Comparison of ENCODE assay signal across 11 cellular contexts in the genomic region with DNA sequence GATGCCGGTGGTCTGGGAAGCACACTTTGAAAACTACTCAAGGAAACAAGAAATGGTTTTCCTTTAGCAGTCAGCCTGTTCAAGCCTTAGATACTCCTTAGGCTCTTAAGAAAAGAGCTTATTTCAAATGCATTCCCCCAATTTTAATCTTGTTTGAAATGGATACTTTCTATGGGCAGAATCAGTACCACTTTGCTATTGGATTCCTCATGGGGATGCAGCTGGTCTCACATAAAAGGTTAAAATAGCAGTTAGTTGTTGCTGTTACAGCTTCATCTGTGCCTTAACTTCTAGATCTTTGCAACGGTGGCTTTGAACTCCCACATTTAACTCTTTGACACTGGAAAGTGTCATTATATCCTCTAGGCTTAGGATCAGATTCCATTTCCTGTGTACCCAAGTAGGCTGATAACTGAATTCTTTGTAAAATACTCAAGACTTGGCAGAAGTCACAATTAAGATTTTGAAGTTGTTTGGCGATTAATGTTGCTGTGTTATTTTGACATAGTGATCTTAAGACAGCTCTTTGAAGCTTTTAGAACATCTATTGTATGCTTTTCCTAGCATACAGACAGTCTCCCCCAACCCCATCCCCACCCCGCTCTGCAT. TPM values are rescaled to one million over a fixed set of nuclear protein-coding genes. Genes with fewer than 3 reads are reported as not detected.
DNase-seq lines count a peak whose midpoint lies in the region; FAIRE-seq and TF ChIP-seq lines count a peak whose summit lies in the region.
"Had no signal": no experiment of that assay in that cellular context is flagged by ENCODE, and none has a peak within 500 bp of the region (broad histone marks: within the 10 kb centered on the region; RNA-seq: fewer than 3 reads in every experiment).

No MANE protein-coding gene starts in this region.

- no peak for TF ChIP-seq RAD21 in H1 (IDR thresholded peaks at IDR 0.05 in 1 of 2, conservative IDR thresholded peaks at IDR 0.05 in 1 of 2; ENCODE audit: low read depth in 2 of 2, low read length in 2 of 2)

- H2BK5ac ChIP-seq in H1 (ENCODE audit: low read depth, low read length) = no peak overlapping the region

- H3K4me1 ChIP-seq in H1 (replicated peaks in 1 of 4; ENCODE audit: control insufficient read depth in 3 of 4, insufficient read depth in 4 of 4, low read length in 3 of 4) (peaks cover 9 to 24% (median 11%) of the 10 kb centered on the region in 4 experiments), tibial nerve (peaks cover 0 to 78% (median 30%) of the 10 kb centered on the region in 4 donors)

- no peak overlapping the region for H2AK5ac ChIP-seq in H1 (ENCODE audit: low read depth, low read length)

- no peak overlapping the region for H3K14ac ChIP-seq in H1 (ENCODE audit: insufficient read length)

- H3K79me1 ChIP-seq in H1 (ENCODE audit: low read depth, low read length) = 0 out of 2 replicates have a peak, but pooled peaks cover 3% of the 10 kb centered on the region

- H3K9ac ChIP-seq in H1 (replicated peaks in 1 of 4; ENCODE audit: extremely low read depth in 1 of 4, low read depth in 3 of 4, low read length in 3 of 4) = no peak overlapping the region

- CTCF ChIA-PET in H1 (lab: Charles Lee; ENCODE audit: partially characterized antibody) = interaction anchor here (0.8 to 3.5 kb wide), 14 partner anchors 8 to 868 kb away, joined by 3 to 15 read pairs (median 4); no protein-coding TSS in a partner anchor

- peaks cover 0 to 20% of the 10 kb centered on the region in 2 experiments; a peak in 2 of 4 replicates for H3K79me2 ChIP-seq in H1 (ENCODE audit: control insufficient read depth in 1 of 2, insufficient read depth in 2 of 2, low read length in 2 of 2)

- H3K27ac ChIP-seq in H1 (ENCODE audit: low read depth, low read length) = no peak overlapping the region
- peak overlapping the region; percentile 90 to 95 (median 91) for H3K27ac ChIP-seq in tibial nerve
- no peak overlapping the region for H3K27ac ChIP-seq in caudate nucleus (ENCODE audit: low read depth, low read length)

- TF ChIP-seq POLR2A in H1 (IDR thresholded peaks at IDR 0.05; ENCODE audit: control extremely low read depth in 1 of 2, low read depth in 2 of 2, low read length in 2 of 2) (peak in 1 of 2 experiments; percentile 63; a peak in 2 of 3 replicates), tibial nerve (IDR thresholded peaks at IDR 0.05) (no peak)

- FAIRE-seq in H1 (lab: Jason Lieb, UNC) = no peak
- FAIRE-seq: RCC 7860 had no signal

- H2AFZ ChIP-seq in H1 (ENCODE audit: low read length) = no peak overlapping the region

- H3K4me3 ChIP-seq in H1 (ENCODE audit: extremely low read depth in 1 of 4, insufficient read depth in 2 of 4, low read depth in 3 of 4, low read length in 4 of 4) (peak overlapping the region in 1 of 4 experiments; percentile 81; a peak in 4 of 8 replicates), tibial nerve (peak overlapping the region; percentile 61 to 78 (median 66))

- TF ChIP-seq EP300 in H1 (IDR thresholded peaks at IDR 0.05; ENCODE audit: borderline replicate concordance in 1 of 2, low read depth in 2 of 2, low read length in 2 of 2) = no peak
- TF ChIP-seq EP300 in tibial nerve (IDR thresholded peaks at IDR 0.05) = no peak

- H3K36me3 ChIP-seq in H1 (ENCODE audit: control insufficient read depth in 2 of 4, insufficient read depth in 4 of 4, low read length in 3 of 4) = peaks cover 33 to 56% (median 47%) of the 10 kb centered on the region in 4 experiments
- H3K36me3 ChIP-seq in tibial nerve = peaks cover 3 to 62% (median 19%) of the 10 kb centered on the region in 3 donors

- TF ChIP-seq CTCF in H1 (IDR thresholded peaks at IDR 0.05; ENCODE audit: control extremely low read depth in 1 of 3, insufficient read depth in 1 of 3, low read depth in 1 of 3, low read length in 3 of 3) (no peak), tibial nerve (IDR thresholded peaks at IDR 0.05) (peak in 1 of 5 experiments; percentile 27)

- no peak overlapping the region for H4K5ac ChIP-seq in H1 (ENCODE audit: insufficient read length, low read depth, low read length)

- no peak overlapping the region for H4K8ac ChIP-seq in H1 (ENCODE audit: extremely low read depth, insufficient read depth, low read length)

- H2BK20ac ChIP-seq in H1 (ENCODE audit: low read length) = no peak overlapping the region

- H3K27me3 ChIP-seq in H1 (replicated peaks in 1 of 4; ENCODE audit: control insufficient read depth in 3 of 4, extremely low read depth in 1 of 4, insufficient read depth in 3 of 4, low read length in 3 of 4) (peaks cover 0 to 5% (median 0%) of the 10 kb centered on the region in 4 experiments; a peak in 2 of 7 replicates), tibial nerve (no peaks in the 10 kb centered on the region)

- DNase-seq in MV-4-11 (lab: John Stamatoyannopoulos, UW) = peak; percentile 9
- no peak for DNase-seq in H1 (ENCODE audit: low read depth in 1 of 2, low spot score in 2 of 2)
- DNase-seq in lung microvascular endothelial cell (ENCODE audit: low read depth in 2 of 2) = peak; percentile 34 to 52
- no peak for DNase-seq in tibial nerve (ENCODE audit: low spot score in 2 of 2)
- no peak for DNase-seq in superior temporal gyrus (ENCODE audit: extremely low spot score)
- DNase-seq in caudate nucleus (lab: John Stamatoyannopoulos, UW) = no peak
- DNase-seq in stimulated activated CD4-positive, alpha-beta T cell treated with anti-CD3 and anti-CD28 coated beads, Interleukin-15, amount 100 ng/mL, for 24 hours = no peak
- DNase-seq: activated CD4-positive, alpha-beta T cell treated with anti-CD3 and anti-CD28 coated beads, Interleukin-2, amount 50 U/mL, for 1 hour; GF-D8; NCI-H1105 had no signal

- no peak overlapping the region for H2BK120ac ChIP-seq in H1 (replicated peaks; ENCODE audit: low read depth, low read length)

- 88% methylated on average over 4 of the region's 4 CpGs; no CpG with 5 or more reads in 1 of the 2 experiments for WGBS in H1 (ENCODE audit: extremely low coverage in 1 of 2, insufficient coverage in 1 of 2, insufficient read length in 1 of 2, insufficient replicate concordance in 2 of 2, low coverage in 1 of 2, low lambda C conversion rate in 2 of 2, missing lambda C conversion rate in 1 of 2), 2 experiments
- WGBS in tibial nerve, 2 donors = 28 to 45% methylated on average over 4 of the region's 4 CpGs

- H2BK12ac ChIP-seq in H1 (ENCODE audit: low read depth, low read length) = no peak overlapping the region

- no peaks in the 10 kb centered on the region for H3K9me3 ChIP-seq in H1 (ENCODE audit: insufficient read depth in 2 of 2, low read depth in 1 of 2, low read length in 1 of 2)
- H3K9me3 ChIP-seq in tibial nerve = no peaks in the 10 kb centered on the region

- peaks cover 10% of the 10 kb centered on the region for H3K23me2 ChIP-seq in H1 (ENCODE audit: low read depth, low read length)

- POLR2A ChIA-PET in H1 (lab: Charles Lee; ENCODE audit: partially characterized antibody) = interaction anchor here (0.7 to 6.3 kb wide), 6 partner anchors 13 to 411 kb away, joined by 3 to 117 read pairs (median 21); no protein-coding TSS in a partner anchor

- peaks cover 0 to 2% of the 10 kb centered on the region in 2 experiments for H4K20me1 ChIP-seq in H1 (replicated peaks in 1 of 2; ENCODE audit: control insufficient read depth in 1 of 2, insufficient read depth in 2 of 2, low read length in 2 of 2)

- H4K91ac ChIP-seq in H1 (replicated peaks; ENCODE audit: insufficient read length, low read length) = no peak overlapping the region

- no peak overlapping the region for H2BK15ac ChIP-seq in H1 (ENCODE audit: low read length)

- peak overlapping the region; percentile 70 to 91; a peak in 3 of 4 replicates for H3K4me2 ChIP-seq in H1 (ENCODE audit: insufficient read depth in 1 of 2, low read depth in 2 of 2, low read length in 2 of 2)

- H3K23ac ChIP-seq in H1 (ENCODE audit: insufficient read length) = no peak overlapping the region

- H3K4ac ChIP-seq in H1 (replicated peaks; ENCODE audit: insufficient read length, low read depth, low read length) = no peak overlapping the region

- no peak overlapping the region for H3K56ac ChIP-seq in H1 (replicated peaks; ENCODE audit: insufficient read length, low read depth, low read length)

- H3K18ac ChIP-seq in H1 (ENCODE audit: extremely low read depth, low read length) = no peak overlapping the region

TF ChIP-seq in H1, 55 proteins besides CTCF, POLR2A, EP300 and RAD21 (continues in another document):
- TF ChIP-seq CREB1 (IDR thresholded peaks at IDR 0.05) = no peak
- TF ChIP-seq, protein P1, sequence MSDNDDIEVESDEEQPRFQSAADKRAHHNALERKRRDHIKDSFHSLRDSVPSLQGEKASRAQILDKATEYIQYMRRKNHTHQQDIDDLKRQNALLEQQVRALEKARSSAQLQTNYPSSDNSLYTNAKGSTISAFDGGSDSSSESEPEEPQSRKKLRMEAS (IDR thresholded peaks at IDR 0.05) = no peak
- TF ChIP-seq KDM1A (IDR thresholded peaks at IDR 0.05; ENCODE audit: borderline replicate concordance, low read length) = no peak
- TF ChIP-seq ATF2 (IDR thresholded peaks at IDR 0.05; ENCODE audit: low read length) = peak; percentile 10; the same call in 1 of the 2 replicates

RNA-seq across cellular contexts. Expression of gene THBS1, which starts 2.2 kb away (rescaled TPM):
- total RNA-seq in H1 (2021; fragmentation: NEBNext Ultra II Directional; extraction: Animal tissue kit (Norgen Biotek cat#: 25700)) = 63.3 and 66.7 TPM in 2 replicates
- polyA plus RNA-seq in H1 (2011; rRNA removed) = 10.3 and 21.7 TPM in 2 replicates
- polyA plus RNA-seq in H1 (2011; cell fraction: cytosol; rRNA removed) = 10.6 TPM
- 92.0 TPM for polyA plus RNA-seq in H1 (2011; cell fraction: nucleus; rRNA removed)
- 14.3 to 28.9 TPM (median 22.0 TPM) in 4 replicates for polyA plus RNA-seq in H1 (2012, experiment 1 of 2)
- 1.6 TPM for polyA plus RNA-seq in H1 (2012, experiment 2 of 2)
- polyA plus RNA-seq in H1 (2013, experiment 1 of 2) = 19.2 TPM
- 20.2 TPM for polyA plus RNA-seq in H1 (2013, experiment 2 of 2)
- polyA minus RNA-seq in H1 (2011; rRNA and poly(A)+ RNA removed) = 87.9 and 131 TPM in 2 replicates
- 100 TPM for polyA minus RNA-seq in H1 (2011; cell fraction: cytosol; rRNA and poly(A)+ RNA removed)
- 293 TPM for polyA minus RNA-seq in H1 (2011; cell fraction: nucleus; rRNA and poly(A)+ RNA removed)
- total RNA-seq in lung microvascular endothelial cell (3,460 and 6,737 TPM in 2 replicates), tibial nerve (1,000 to 10,000 TPM; 1,850 to 2,559 (median 1,931) TPM)

Comparison
In these comparisons a context has a peak if more than half of its experiments do, and no peak if none do; other contexts are left out.
1. DNase-seq: peak in MV-4-11 (single experiment) and lung microvascular endothelial cell (2 of 2); none in H1 (0 of 2), tibial nerve (0 of 2), superior temporal gyrus (single experiment), caudate nucleus (0 of 61) and stimulated activated CD4-positive, alpha-beta T cell treated with anti-CD3 and anti-CD28 coated beads, Interleukin-15, amount 100 ng/mL, for 24 hours (single experiment).
2. H3K27ac ChIP-seq: peak in tibial nerve (4 of 4); none in H1 (single experiment) and caudate nucleus (single experiment).
3. RNA of gene THBS1, which starts 2.2 kb away (total RNA-seq): 3,460 to 6,737 TPM in lung microvascular endothelial cell and 1,850 to 2,559 TPM in tibial nerve; 63.3 to 66.7 TPM in H1; every median in the first group is over 10 times any median in the second.